In genomic region chr21:44849616-44850130, GRCh38 we compare ENCODE assay signal across 25 cellular contexts. TPM values are rescaled to one million over a fixed set of nuclear protein-coding genes. Genes with fewer than 3 reads are reported as not detected.
DNase-seq lines count a peak whose midpoint lies in the region; ATAC-seq, FAIRE-seq and TF ChIP-seq lines count a peak whose summit lies in the region.
"Had no signal": no experiment of that assay in that cellular context is flagged by ENCODE, and none has a peak within 500 bp of the region (broad histone marks: within the 10 kb centered on the region; RNA-seq: fewer than 3 reads in every experiment).

No MANE protein-coding gene starts in this region.

- no peak overlapping the region for H3K4me2 ChIP-seq in mammary epithelial cell (ENCODE audit: insufficient read depth, low read depth, low read length)

- no peaks in the 10 kb centered on the region for H3K27me3 ChIP-seq in mammary epithelial cell (ENCODE audit: insufficient read depth, low read length)
- H3K27me3 ChIP-seq in small intestine (ENCODE audit: control insufficient read depth in 2 of 2, insufficient read depth in 2 of 2, low read length in 2 of 2), result no peaks in the 10 kb centered on the region

- H3K36me3 ChIP-seq in mammary epithelial cell (ENCODE audit: insufficient read depth, low read length), result peaks cover 21% of the 10 kb centered on the region
- H3K36me3 ChIP-seq in small intestine (ENCODE audit: control insufficient read depth in 2 of 2, insufficient read depth in 2 of 2, low read length in 2 of 2), result peaks cover 4 to 11% of the 10 kb centered on the region in 2 donors

- no peak overlapping the region for H3K27ac ChIP-seq in mammary epithelial cell (ENCODE audit: insufficient read depth, low read depth, low read length)
- peak overlapping the region; percentile 57 to 75 for H3K27ac ChIP-seq in small intestine (ENCODE audit: low read depth in 1 of 2, low read length in 1 of 2)
- H3K27ac ChIP-seq: GM23248, prostate gland, thoracic aorta had no signal

- H3K9me3 ChIP-seq in mammary epithelial cell (replicated peaks; ENCODE audit: insufficient read depth, low read length) (no peaks in the 10 kb centered on the region), small intestine (ENCODE audit: control insufficient read depth, low read depth) (no peaks in the 10 kb centered on the region)
- H3K9me3 ChIP-seq: prostate gland, thoracic aorta had no signal

- H3K9ac ChIP-seq in mammary epithelial cell (ENCODE audit: insufficient read depth, low read length), result no peak overlapping the region
- H3K9ac ChIP-seq: GM23248 had no signal

- in situ Hi-C loops in mammary epithelial cell (cut with MboI; ENCODE audit: low sequenced_read_pairs in 2 of 2), result no loop called here

- no peak overlapping the region for H3K4me3 ChIP-seq in mammary epithelial cell (replicated peaks in 1 of 3; ENCODE audit: insufficient read depth in 1 of 3, low read depth in 2 of 3, low read length in 3 of 3)
- H3K4me3 ChIP-seq in small intestine (ENCODE audit: low read depth in 1 of 2, low read length in 2 of 2), result no peak overlapping the region
- H3K4me3 ChIP-seq: GM23248, prostate gland, thoracic aorta had no signal

- no peak for TF ChIP-seq CTCF in mammary epithelial cell (conservative IDR thresholded peaks at IDR 0.05 in 1 of 2, IDR thresholded peaks at IDR 0.05 in 1 of 2; ENCODE audit: extremely low read depth in 1 of 2, insufficient read depth in 1 of 2, low read depth in 1 of 2, low read length in 2 of 2)
- no peak for TF ChIP-seq CTCF in mesothelial cell of epicardium (IDR thresholded peaks at IDR 0.05; ENCODE audit: unreplicated experiment)

- H3K4me3 Mint-ChIP-seq in mesothelial cell of epicardium, result no peak overlapping the region
- no peak overlapping the region for H3K4me3 Mint-ChIP-seq in activated naive CD8-positive, alpha-beta T cell treated with anti-CD3 and anti-CD28 coated beads, Interleukin-2, amount 50 U/mL, for 24 hours
- H3K4me3 Mint-ChIP-seq: brain; IgD-negative memory B cell; neural crest cell; stimulated activated naive B cell treated with anti-CD40 and anti-IgM and Interleukin-4, amounts not matched to agents 10 μg/mL and 1 μg/mL and 100 μg/mL, for 72 hours had no signal

- ATAC-seq in activated naive CD8-positive, alpha-beta T cell treated with anti-CD3 and anti-CD28 coated beads, Interleukin-2, amount 50 U/mL, for 24 hours, result no peak
- ATAC-seq: left cardiac atrium; Right ventricle myocardium inferior; stimulated activated naive B cell treated with anti-CD40 and anti-IgM and Interleukin-4, amounts not matched to agents 10 μg/mL and 1 μg/mL and 100 μg/mL, for 72 hours had no signal

- H3K36me3 Mint-ChIP-seq in mesothelial cell of epicardium, result peaks cover 18% of the 10 kb centered on the region
- H3K36me3 Mint-ChIP-seq in activated naive CD8-positive, alpha-beta T cell treated with anti-CD3 and anti-CD28 coated beads, Interleukin-2, amount 50 U/mL, for 24 hours (ENCODE audit: low read depth), result peaks cover 25% of the 10 kb centered on the region
- H3K36me3 Mint-ChIP-seq: IgD-negative memory B cell had no signal

- peaks cover under 1% of the 10 kb centered on the region for H3K27me3 Mint-ChIP-seq in mesothelial cell of epicardium (ENCODE audit: low read depth)
- H3K27me3 Mint-ChIP-seq in activated naive CD8-positive, alpha-beta T cell treated with anti-CD3 and anti-CD28 coated beads, Interleukin-2, amount 50 U/mL, for 24 hours, result no peaks in the 10 kb centered on the region
- H3K27me3 Mint-ChIP-seq: brain had no signal

- no peak for FAIRE-seq in small intestine (lab: Jason Lieb, UNC)
- FAIRE-seq: colon had no signal

- no peak overlapping the region for H3K27ac Mint-ChIP-seq in mesothelial cell of epicardium
- no peak overlapping the region for H3K27ac Mint-ChIP-seq in activated naive CD8-positive, alpha-beta T cell treated with anti-CD3 and anti-CD28 coated beads, Interleukin-2, amount 50 U/mL, for 24 hours
- H3K27ac Mint-ChIP-seq: brain; IgD-negative memory B cell; stimulated activated naive B cell treated with anti-CD40 and anti-IgM and Interleukin-4, amounts not matched to agents 10 μg/mL and 1 μg/mL and 100 μg/mL, for 72 hours had no signal

- no peaks in the 10 kb centered on the region for H4K20me1 ChIP-seq in mammary epithelial cell (ENCODE audit: insufficient read depth, low read length)

- 95% methylated on average over 12 of the region's 12 CpGs for WGBS in mammary epithelial cell (ENCODE audit: low coverage, missing lambda C conversion rate)
- WGBS in small intestine, 3 donors, result 26 to 67% (median 38%) methylated on average over 12 of the region's 12 CpGs

- dilution Hi-C loops in mammary epithelial cell (cut with HindIII; ENCODE audit: low sequenced_read_pairs), result loop anchor here (5.0 kb wide), 1 partner anchor 42 kb away; no protein-coding TSS in a partner anchor

- H2AFZ ChIP-seq in mammary epithelial cell (ENCODE audit: low read depth, low read length), result no peak overlapping the region
- H2AFZ ChIP-seq: GM23248 had no signal

- DNase-seq in GF-D8 (lab: John Stamatoyannopoulos, UW), result peak; percentile 59
- DNase-seq in NOMO-1 (lab: John Stamatoyannopoulos, UW; ENCODE audit: unreplicated experiment in 2 of 2), result peak; percentile 44 to 64
- DNase-seq in mammary epithelial cell, result no peak
- peak; percentile 94 for DNase-seq in small intestine
- no peak for DNase-seq in OCI-M1 (lab: John Stamatoyannopoulos, UW)
- DNase-seq in mesothelial cell of epicardium (ENCODE audit: low spot score in 2 of 2, unreplicated experiment in 2 of 2), result no peak
- no peak for DNase-seq in activated naive CD8-positive, alpha-beta T cell treated with anti-CD3 and anti-CD28 coated beads, Interleukin-2, amount 50 U/mL, for 24 hours
- DNase-seq: activated CD4-positive, alpha-beta T cell treated with anti-CD3 and anti-CD28 coated beads, Interleukin-2, amount 50 U/mL, for 1 hour; activated CD8-positive, alpha-beta memory T cell treated with anti-CD3 and anti-CD28 coated beads, Interleukin-2, amount 50 U/mL, for 4 hours; glutamatergic neuron; GM23248; left cardiac atrium; MM.1S; NCI-H187; NCI-H226; stimulated activated CD4-positive, alpha-beta T cell treated with anti-CD3 and anti-CD28 coated beads, Interleukin-2, amount 100 ng/mL, for 24 hours; stimulated activated naive B cell treated with anti-CD40 and anti-IgM and Interleukin-4, amounts not matched to agents 10 μg/mL and 1 μg/mL and 100 μg/mL, for 72 hours; T-helper 1 cell had no signal

- H3K79me2 ChIP-seq in mammary epithelial cell (ENCODE audit: insufficient read depth, low read length), result peaks cover 35% of the 10 kb centered on the region

- BruUV-seq in mammary epithelial cell (replicated peaks; lab: Mats Ljungman, UMichigan), result TSS peak; percentile 55

- H3K9me3 Mint-ChIP-seq in mesothelial cell of epicardium, result no peaks in the 10 kb centered on the region
- H3K9me3 Mint-ChIP-seq in activated naive CD8-positive, alpha-beta T cell treated with anti-CD3 and anti-CD28 coated beads, Interleukin-2, amount 50 U/mL, for 24 hours, result no peaks in the 10 kb centered on the region
- H3K9me3 Mint-ChIP-seq: brain; IgD-negative memory B cell; neural crest cell; stimulated activated naive B cell treated with anti-CD40 and anti-IgM and Interleukin-4, amounts not matched to agents 10 μg/mL and 1 μg/mL and 100 μg/mL, for 72 hours had no signal

- CTCF ChIA-PET in mammary epithelial cell (lab: Charles Lee; ENCODE audit: low non-redundant PET), result no interaction called here

- intact Hi-C loops in mammary epithelial cell (cut with micrococcal nuclease), result no loop called here

- peaks cover 20% of the 10 kb centered on the region for H3K4me1 ChIP-seq in mammary epithelial cell (ENCODE audit: insufficient read depth, low read length)
- peaks cover 7 to 10% of the 10 kb centered on the region in 2 donors for H3K4me1 ChIP-seq in small intestine (ENCODE audit: control insufficient read depth in 2 of 2, insufficient read depth in 1 of 2, low read depth in 1 of 2, low read length in 1 of 2)

- H3K4me1 Mint-ChIP-seq in mesothelial cell of epicardium, result peaks cover 12% of the 10 kb centered on the region
- peaks cover 37% of the 10 kb centered on the region for H3K4me1 Mint-ChIP-seq in activated naive CD8-positive, alpha-beta T cell treated with anti-CD3 and anti-CD28 coated beads, Interleukin-2, amount 50 U/mL, for 24 hours

RNA-seq across cellular contexts. Expression of gene PTTG1IP, which starts 23.8 kb away (rescaled TPM):
- total RNA-seq in mammary epithelial cell (100 to 1,000 TPM; 131 to 269 TPM), mesothelial cell of epicardium (200 to 205 TPM (median 204 TPM) in 3 replicates)
- polyA plus RNA-seq in mammary epithelial cell (146 TPM), small intestine (100 to 1,000 TPM; 116 to 128 (median 128) TPM)
- polyA minus RNA-seq in mammary epithelial cell, result 174 TPM

RNA-seq across cellular contexts. Expression of gene SUMO3, which starts 31.8 kb away (rescaled TPM):
- 10 to 100 TPM; 58.1 to 58.8 TPM for total RNA-seq in mammary epithelial cell
- polyA plus RNA-seq in mammary epithelial cell, result 89.6 TPM
- 52.9 TPM for polyA minus RNA-seq in mammary epithelial cell
- 10 to 100 TPM; 70.8 to 78.6 (median 76.0) TPM for polyA plus RNA-seq in small intestine
- total RNA-seq in mesothelial cell of epicardium, result 82.2 to 84.5 TPM (median 83.9 TPM) in 3 replicates

RNA-seq across cellular contexts. Expression of gene UBE2G2, which starts 48.1 kb away (rescaled TPM):
- total RNA-seq in mammary epithelial cell (10 to 100 TPM; 85.7 to 93.1 TPM), mesothelial cell of epicardium (95.4 to 102 TPM (median 97.2 TPM) in 3 replicates)
- polyA plus RNA-seq in mammary epithelial cell (82.0 TPM), small intestine (10 to 100 TPM; 30.0 to 40.5 (median 37.0) TPM)
- 82.4 TPM for polyA minus RNA-seq in mammary epithelial cell

Comparison
In these comparisons a context has a peak if more than half of its experiments do, and no peak if none do; other contexts are left out.
1. DNase-seq: peak in GF-D8 (single experiment), NOMO-1 (2 of 2) and small intestine (single experiment); none in mammary epithelial cell (single experiment), OCI-M1 (single experiment), mesothelial cell of epicardium (0 of 2) and activated naive CD8-positive, alpha-beta T cell treated with anti-CD3 and anti-CD28 coated beads, Interleukin-2, amount 50 U/mL, for 24 hours (single experiment).